Comparison of ENCODE assay signal across 18 cellular contexts in genomic region chr10:31905586-31905985, GRCh38. TPM values are rescaled to one million over a fixed set of nuclear protein-coding genes. Genes with fewer than 3 reads are reported as not detected.
A peak's percentile ranks its signal among the peaks of the same experiment; 100 is the strongest.
DNase-seq lines count a peak whose midpoint lies in the region; ATAC-seq and TF ChIP-seq lines count a peak whose summit lies in the region.
"Had no signal": no experiment of that assay in that cellular context is flagged by ENCODE, and none has a peak within 500 bp of the region (broad histone marks: within the 10 kb centered on the region; RNA-seq: fewer than 3 reads in every experiment).

No MANE protein-coding gene starts in this region.

- no peak overlapping the region for H3K4ac ChIP-seq in IMR-90 (ENCODE audit: low read depth, low read length)

- no peak overlapping the region for H2AK9ac ChIP-seq in IMR-90 (replicated peaks; ENCODE audit: low read depth, low read length, poor library complexity)

- no peak for TF ChIP-seq CTCF in CD8-positive, alpha-beta T cell (IDR thresholded peaks at IDR 0.05)
- TF ChIP-seq CTCF in IMR-90 (conservative IDR thresholded peaks at IDR 0.05; ENCODE audit: low read depth, low read length) (no peak), progenitor cell of endocrine pancreas (IDR thresholded peaks at IDR 0.05; ENCODE audit: unreplicated experiment) (no peak), mesothelial cell of epicardium (IDR thresholded peaks at IDR 0.05; ENCODE audit: unreplicated experiment) (no peak)

- H2BK15ac ChIP-seq in IMR-90 (ENCODE audit: low read depth, low read length) = no peak overlapping the region

- no peak overlapping the region for H4K8ac ChIP-seq in IMR-90 (ENCODE audit: low read depth in 2 of 2, low read length in 2 of 2)

- H3K36me3 ChIP-seq in CD8-positive, alpha-beta T cell (ENCODE audit: insufficient read depth, low read length) = peaks cover 14% of the 10 kb centered on the region
- peaks cover 9% of the 10 kb centered on the region for H3K36me3 ChIP-seq in IMR-90 (ENCODE audit: control insufficient read depth, insufficient read depth, low read length)

- H3K36me3 Mint-ChIP-seq in CD8-positive, alpha-beta T cell = peaks cover 66% of the 10 kb centered on the region
- peaks cover 27% of the 10 kb centered on the region for H3K36me3 Mint-ChIP-seq in progenitor cell of endocrine pancreas (ENCODE audit: insufficient read depth)
- peaks cover 48% of the 10 kb centered on the region for H3K36me3 Mint-ChIP-seq in mesothelial cell of epicardium

- H3K27ac ChIP-seq in CD8-positive, alpha-beta T cell (ENCODE audit: low read depth, low read length) = no peak overlapping the region
- no peak overlapping the region for H3K27ac ChIP-seq in IMR-90 (ENCODE audit: insufficient read depth, low read length)
- H3K27ac ChIP-seq: 22Rv1, BLaER1, C4-2B, GM23248 had no signal

- H3K9ac ChIP-seq in IMR-90 (ENCODE audit: low read depth, low read length) = no peak overlapping the region
- H3K9ac ChIP-seq: BLaER1, GM23248 had no signal

- no TSS peak for BruUV-seq in IMR-90 (replicated peaks; lab: Mats Ljungman, UMichigan)

- CTCF ChIA-PET in CD8-positive, alpha-beta T cell (lab: Charles Lee) = no interaction called here
- CTCF ChIA-PET in IMR-90 (lab: Yijun Ruan, JAX) = no interaction called here

- no peaks in the 10 kb centered on the region for H3K27me3 ChIP-seq in CD8-positive, alpha-beta T cell (ENCODE audit: insufficient read depth, low read length)
- H3K27me3 ChIP-seq in IMR-90 (ENCODE audit: control insufficient read depth, insufficient read depth, low read length) = no peaks in the 10 kb centered on the region
- H3K27me3 ChIP-seq: BLaER1 had no signal

- intact Hi-C loops in CD8-positive, alpha-beta T cell (cut with DNase I, micrococcal nuclease) = no loop called here
- intact Hi-C loops in IMR-90 (cut with micrococcal nuclease) = loop anchor here (5.0 kb wide), 1 partner anchor 38 kb away; no protein-coding TSS in a partner anchor

- peaks cover 54% of the 10 kb centered on the region for H3K4me1 Mint-ChIP-seq in CD8-positive, alpha-beta T cell (ENCODE audit: low read depth)
- H3K4me1 Mint-ChIP-seq in progenitor cell of endocrine pancreas (ENCODE audit: low read depth) (peaks cover 1% of the 10 kb centered on the region), mesothelial cell of epicardium (peaks cover 4% of the 10 kb centered on the region)

- POLR2A ChIA-PET in CD8-positive, alpha-beta T cell (lab: Charles Lee) = no interaction called here
- POLR2A ChIA-PET in IMR-90 (lab: Charles Lee; ENCODE audit: unreplicated experiment) = interaction anchor here (0.5 kb wide), 1 partner anchor 40 kb away, joined by 3 read pairs; no protein-coding TSS in a partner anchor

- H2BK120ac ChIP-seq in IMR-90 (ENCODE audit: low read depth, low read length) = no peak overlapping the region

- H4K5ac ChIP-seq in IMR-90 (ENCODE audit: low read depth, low read length) = no peak overlapping the region

- H2BK5ac ChIP-seq in IMR-90 (ENCODE audit: low read depth, low read length, poor library complexity, severe bottlenecking) = no peak overlapping the region

- H3K4me2 ChIP-seq in IMR-90 (ENCODE audit: low read depth, low read length) = no peak overlapping the region
- H3K4me2 ChIP-seq: BLaER1 had no signal

- peak overlapping the region; percentile 24 for H3K27ac Mint-ChIP-seq in CD8-positive, alpha-beta T cell
- peak overlapping the region; percentile 19 for H3K27ac Mint-ChIP-seq in progenitor cell of endocrine pancreas
- no peak overlapping the region for H3K27ac Mint-ChIP-seq in mesothelial cell of epicardium
- H3K27ac Mint-ChIP-seq: B cell had no signal

- no peaks in the 10 kb centered on the region for H3K27me3 Mint-ChIP-seq in CD8-positive, alpha-beta T cell (ENCODE audit: low read depth)
- no peaks in the 10 kb centered on the region for H3K27me3 Mint-ChIP-seq in progenitor cell of endocrine pancreas
- no peaks in the 10 kb centered on the region for H3K27me3 Mint-ChIP-seq in mesothelial cell of epicardium (ENCODE audit: low read depth)
- H3K27me3 Mint-ChIP-seq: B cell; CD4-positive, CD25-positive, alpha-beta regulatory T cell; CD8-positive, alpha-beta memory T cell had no signal

- dilution Hi-C loops in IMR-90 (cut with HindIII; ENCODE audit: low sequenced_read_pairs, unreplicated experiment) = no loop called here

- H3K14ac ChIP-seq in IMR-90 (replicated peaks; ENCODE audit: low read depth, low read length) = 0 out of 2 replicates have a peak overlapping the region, but pooled peaks have one; percentile 17

- in situ Hi-C loops in IMR-90 (cut with MboI; ENCODE audit: low sequenced_read_pairs) = no loop called here

- H3K9me1 ChIP-seq in IMR-90 (ENCODE audit: insufficient read depth, low read length) = peaks cover 7% of the 10 kb centered on the region

- H2AK5ac ChIP-seq in IMR-90 (ENCODE audit: low read depth, low read length) = no peak overlapping the region

- no peaks in the 10 kb centered on the region for H3K9me3 ChIP-seq in CD8-positive, alpha-beta T cell (ENCODE audit: low read length)
- peaks cover 3% of the 10 kb centered on the region; the same call in 1 of the 2 replicates for H3K9me3 ChIP-seq in IMR-90 (ENCODE audit: control insufficient read depth, insufficient read depth, low read length)

- no peak for DNase-seq in CD8-positive, alpha-beta T cell
- DNase-seq in IMR-90 (no peak), dermis blood vessel endothelial cell (peak; percentile 44), progenitor cell of endocrine pancreas (ENCODE audit: low spot score, unreplicated experiment) (no peak), mesothelial cell of epicardium (ENCODE audit: low spot score in 2 of 2, unreplicated experiment in 2 of 2) (no peak), medulla oblongata (ENCODE audit: extremely low spot score) (no peak)
- DNase-seq: CD4-positive, CD25-positive, alpha-beta regulatory T cell; CD8-positive, alpha-beta memory T cell; DMS 273 treated with DMSO at 0.1 percent for 48 hours; DMS79; GDM1; H7 had no signal

- H3K56ac ChIP-seq in IMR-90 (ENCODE audit: extremely low read depth, insufficient read depth, low read length) = no peak overlapping the region

- H3K4me3 Mint-ChIP-seq in CD8-positive, alpha-beta T cell = no peak overlapping the region
- H3K4me3 Mint-ChIP-seq in progenitor cell of endocrine pancreas (ENCODE audit: low read depth) = no peak overlapping the region
- H3K4me3 Mint-ChIP-seq in mesothelial cell of epicardium = no peak overlapping the region
- H3K4me3 Mint-ChIP-seq: B cell; CD4-positive, CD25-positive, alpha-beta regulatory T cell; CD8-positive, alpha-beta memory T cell had no signal

- no CpG with 5 or more reads among the region's 1 CpG for WGBS in IMR-90 (ENCODE audit: extremely low coverage in 2 of 2, insufficient read length in 1 of 2), 2 experiments

- no peak overlapping the region for H2AFZ ChIP-seq in IMR-90 (replicated peaks; ENCODE audit: low read length, poor library complexity)
- H2AFZ ChIP-seq: GM23248 had no signal

- no peak overlapping the region for H3K18ac ChIP-seq in IMR-90 (ENCODE audit: low read depth, low read length)

- H3K9me3 Mint-ChIP-seq in CD8-positive, alpha-beta T cell = peaks cover 5% of the 10 kb centered on the region
- H3K9me3 Mint-ChIP-seq in progenitor cell of endocrine pancreas (ENCODE audit: low read depth) (no peaks in the 10 kb centered on the region), mesothelial cell of epicardium (peaks cover 6% of the 10 kb centered on the region)
- H3K9me3 Mint-ChIP-seq: CD8-positive, alpha-beta memory T cell had no signal

- peaks cover 42 to 88% of the 10 kb centered on the region in 2 experiments for H3K79me1 ChIP-seq in IMR-90 (ENCODE audit: low read depth in 1 of 2, low read length in 2 of 2)

- no peak for ATAC-seq in CD8-positive, alpha-beta T cell
- ATAC-seq in IMR-90 (ENCODE audit: low read depth) (0 out of 2 replicates have a peak, but pooled peaks have one; percentile 11), HG02763 (IDR thresholded peaks at IDR 0.05; ENCODE audit: unreplicated experiment) (no peak)

- H3K4me3 ChIP-seq in CD8-positive, alpha-beta T cell (ENCODE audit: low read depth, low read length) = no peak overlapping the region
- no peak overlapping the region for H3K4me3 ChIP-seq in IMR-90 (ENCODE audit: insufficient read depth, low read depth, low read length)
- H3K4me3 ChIP-seq: BLaER1, GM23248 had no signal

- no peak for TF ChIP-seq POLR2A in IMR-90 (IDR thresholded peaks at IDR 0.05; ENCODE audit: low read depth, low read length)

- TF ChIP-seq RAD21 in IMR-90 (IDR thresholded peaks at IDR 0.05; ENCODE audit: low read length) = no peak

- H3K23ac ChIP-seq in IMR-90 (ENCODE audit: low read depth, low read length) = no peak overlapping the region

- H4K91ac ChIP-seq in IMR-90 (ENCODE audit: insufficient read depth, low read depth, low read length) = no peak overlapping the region

- H3K4me1 ChIP-seq in CD8-positive, alpha-beta T cell (ENCODE audit: insufficient read depth, low read length) = no peaks in the 10 kb centered on the region
- H3K4me1 ChIP-seq in IMR-90 (ENCODE audit: control insufficient read depth, insufficient read depth, low read length) = peaks cover 5% of the 10 kb centered on the region
- H3K4me1 ChIP-seq: BLaER1 had no signal

- peaks cover 47% of the 10 kb centered on the region; the same call in 1 of the 2 replicates for H4K20me1 ChIP-seq in IMR-90 (ENCODE audit: insufficient read depth, low read length)

- no peak overlapping the region for H2BK20ac ChIP-seq in IMR-90 (ENCODE audit: low read depth, low read length)

TF ChIP-seq in IMR-90, 13 proteins besides CTCF, POLR2A, EP300 and RAD21:
- TF ChIP-seq MAZ (IDR thresholded peaks at IDR 0.05; ENCODE audit: borderline replicate concordance, low read depth, low read length) = no peak

RNA-seq across cellular contexts. Expression of gene ARHGAP12, which starts 23.0 kb away (rescaled TPM):
- total RNA-seq in CD8-positive, alpha-beta T cell = 10 to 100 TPM; 15.7 to 15.9 TPM
- total RNA-seq in IMR-90 (2012; rRNA removed) (28.5 and 42.2 TPM in 2 replicates), dermis blood vessel endothelial cell (26.2 and 35.6 TPM in 2 replicates), progenitor cell of endocrine pancreas (41.8 and 43.5 TPM in 2 replicates), mesothelial cell of epicardium (35.1 to 37.0 TPM (median 35.3 TPM) in 3 replicates)
- polyA plus RNA-seq in IMR-90 (2012; rRNA removed) = 8.3 and 9.0 TPM in 2 replicates
- 1.2 and 3.0 TPM in 2 replicates for polyA plus RNA-seq in IMR-90 (2012; cell fraction: cytosol; rRNA removed)
- 1.6 and 18.4 TPM in 2 replicates for polyA plus RNA-seq in IMR-90 (2012; cell fraction: nucleus; rRNA removed; ENCODE audit: low replicate concordance)
